Comparison of ENCODE assay signal across 3 cellular contexts in genomic region chr3:138005627-138006026, GRCh38.
TF ChIP-seq lines count a peak whose summit lies in the region.

No MANE protein-coding gene starts in this region.

TF ChIP-seq in HepG2, 621 proteins besides CTCF, POLR2A, EP300 and RAD21:
- TF ChIP-seq MAFK (conservative IDR thresholded peaks at IDR 0.05 in 1 of 2, IDR thresholded peaks at IDR 0.05 in 1 of 2; ENCODE audit: low read length in 2 of 2) (peak; percentile 42 to 76; a peak in 3 of 4 replicates), SRSF9 (IDR thresholded peaks at IDR 0.05; ENCODE audit: borderline replicate concordance, insufficient read depth, low read depth, low read length, poor library complexity, severe bottlenecking) (no peak), MAFF (IDR thresholded peaks at IDR 0.05; ENCODE audit: low read depth, low read length) (peak; percentile 40; the same call in 1 of the 2 replicates), ZBTB33 (CRISPR knock-in tag; IDR thresholded peaks at IDR 0.05) (no peak), E2F5 (CRISPR knock-in tag; conservative IDR thresholded peaks at IDR 0.05) (no peak), KAT8 (CRISPR knock-in tag; IDR thresholded peaks at IDR 0.05) (no peak), PAX8 (CRISPR knock-in tag; IDR thresholded peaks at IDR 0.05; ENCODE audit: borderline replicate concordance) (no peak)

TF ChIP-seq in IMR-90, 13 proteins besides CTCF, POLR2A, EP300 and RAD21:
- TF ChIP-seq MAFK (IDR thresholded peaks at IDR 0.05; ENCODE audit: low read depth, low read length) (peak; percentile 52), FOS (IDR thresholded peaks at IDR 0.05; ENCODE audit: low read depth, low read length) (no peak)

TF ChIP-seq in K562, 482 proteins besides CTCF, POLR2A, EP300 and RAD21:
- TF ChIP-seq HNRNPUL1 (IDR thresholded peaks at IDR 0.05; ENCODE audit: low read length) (no peak), ZNF146 (CRISPR knock-in tag; IDR thresholded peaks at IDR 0.05; ENCODE audit: unreplicated experiment) (no peak), ILF3 (IDR thresholded peaks at IDR 0.05; ENCODE audit: borderline replicate concordance) (no peak), ZNF316 (IDR thresholded peaks at IDR 0.05) (peak; percentile 40)
